Comparison of ENCODE assay signal across 8 cellular contexts in the genomic region with DNA sequence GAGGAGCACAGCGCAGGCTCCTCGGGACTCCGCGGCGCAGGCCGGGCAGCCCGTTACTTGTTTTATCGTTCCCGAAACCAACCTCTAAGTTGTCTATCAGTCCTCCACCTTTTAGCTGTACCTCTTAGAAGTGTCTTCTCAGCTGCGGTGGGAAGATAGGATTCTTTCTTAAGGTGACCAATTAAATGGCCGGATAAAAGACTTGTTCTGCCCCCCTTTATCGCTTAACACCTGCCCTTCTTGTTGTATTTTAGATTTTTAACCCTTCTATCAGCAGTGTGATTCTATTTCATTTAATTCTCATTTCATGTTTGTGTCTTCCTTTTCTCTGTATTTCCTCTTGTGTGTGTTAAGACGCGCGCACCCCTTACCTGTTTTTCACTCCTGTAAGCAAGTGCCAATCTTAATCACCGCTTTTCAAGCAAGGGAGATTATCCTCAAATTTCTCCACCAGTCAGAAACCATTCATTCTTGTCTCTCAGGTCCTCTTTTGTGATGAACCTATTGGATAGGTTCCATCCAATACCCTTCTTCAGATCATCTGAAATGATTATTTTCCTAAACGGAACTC. TPM values are rescaled to one million over a fixed set of nuclear protein-coding genes. Genes with fewer than 3 reads are reported as not detected.
DNase-seq lines count a peak whose midpoint lies in the region; ATAC-seq and TF ChIP-seq lines count a peak whose summit lies in the region.

No MANE protein-coding gene starts in this region.

- no peaks in the 10 kb centered on the region for H3K27me3 Mint-ChIP-seq in CD4-positive, alpha-beta T cell
- H3K27me3 Mint-ChIP-seq in activated CD8-positive, alpha-beta T cell treated with anti-CD3 and anti-CD28 coated beads, Interleukin-2, amount 10 ng/mL, durations not matched to agents 7 days and 5 days (ENCODE audit: low read depth) = no peaks in the 10 kb centered on the region

- no peaks in the 10 kb centered on the region for H3K27me3 ChIP-seq in CD4-positive, alpha-beta T cell (ENCODE audit: control insufficient read depth, insufficient read depth, low read length)
- H3K27me3 ChIP-seq in iPS-15b (ENCODE audit: control insufficient read depth, insufficient read depth, low read length) = peaks cover 33% of the 10 kb centered on the region
- no peaks in the 10 kb centered on the region for H3K27me3 ChIP-seq in stomach

- H3K9me3 ChIP-seq in CD4-positive, alpha-beta T cell (ENCODE audit: control insufficient read depth, low read length) = no peaks in the 10 kb centered on the region
- H3K9me3 ChIP-seq in iPS-15b (ENCODE audit: control insufficient read depth, insufficient read depth, low read length) (no peaks in the 10 kb centered on the region), stomach (no peaks in the 10 kb centered on the region)

- WGBS in stomach, 5 donors = 23 to 28% (median 25%) methylated on average over 17 of the region's 17 CpGs

- H3K27ac ChIP-seq in CD4-positive, alpha-beta T cell (ENCODE audit: low read depth, low read length) = peak overlapping the region; percentile 78
- peak overlapping the region; percentile 82 to 91 (median 88) for H3K27ac ChIP-seq in stomach

- H3K4me3 ChIP-seq in iPS-15b (ENCODE audit: low read depth, low read length) (peak overlapping the region; percentile 61), stomach (peak overlapping the region; percentile 60 to 78 (median 69))

- intact Hi-C loops in CD4-positive, alpha-beta T cell (cut with DNase I, micrococcal nuclease) = loop anchor here (1.0 to 5.0 kb wide), 2 partner anchors 55 to 58 kb away; partner anchors contain the start of gene SLC9B1 (in 1 of the 2)
- intact Hi-C loops in stomach (cut with DNase I; ENCODE audit: low total_unique reads) = no loop called here

- POLR2A ChIA-PET in CD4-positive, alpha-beta T cell (lab: Charles Lee) = interaction anchor here (0.8 to 2.6 kb wide), 13 partner anchors 12 to 731 kb away, joined by 3 to 24 read pairs (median 6); partner anchors contain the start of genes BDH2, CISD2, MANBA and SLC39A8
- POLR2A ChIA-PET in activated CD8-positive, alpha-beta T cell treated with anti-CD3 and anti-CD28 coated beads, Interleukin-2, amount 10 ng/mL, durations not matched to agents 7 days and 5 days (lab: Charles Lee) = no interaction called here

- TF ChIP-seq POLR2A in stomach (IDR thresholded peaks at IDR 0.05) = no peak

- ATAC-seq in CD4-positive, alpha-beta T cell (ENCODE audit: poor library complexity) = peak; percentile 52
- ATAC-seq in GM19035 (IDR thresholded peaks at IDR 0.05; ENCODE audit: unreplicated experiment) (peak; percentile 48), HG03469 (IDR thresholded peaks at IDR 0.05; ENCODE audit: unreplicated experiment) (peak; percentile 29)
- no peak for ATAC-seq in activated CD8-positive, alpha-beta T cell treated with anti-CD3 and anti-CD28 coated beads, Interleukin-2, amount 10 ng/mL, durations not matched to agents 7 days and 5 days

- peak in 1 of 10 experiments; percentile 38 for DNase-seq in CD4-positive, alpha-beta T cell
- DNase-seq in activated CD8-positive, alpha-beta T cell treated with anti-CD3 and anti-CD28 coated beads, Interleukin-2, amount 10 ng/mL, durations not matched to agents 7 days and 5 days = no peak
- DNase-seq in stomach = no peak
- no peak for DNase-seq in midbrain (lab: John Stamatoyannopoulos, UW)
- DNase-seq in 8988T = no peak

- peaks cover 28% of the 10 kb centered on the region for H3K36me3 Mint-ChIP-seq in CD4-positive, alpha-beta T cell (ENCODE audit: low read depth)
- H3K36me3 Mint-ChIP-seq in activated CD8-positive, alpha-beta T cell treated with anti-CD3 and anti-CD28 coated beads, Interleukin-2, amount 10 ng/mL, durations not matched to agents 7 days and 5 days (ENCODE audit: low read depth) = peaks cover 24% of the 10 kb centered on the region

- H3K9me3 Mint-ChIP-seq in CD4-positive, alpha-beta T cell = no peaks in the 10 kb centered on the region
- no peaks in the 10 kb centered on the region for H3K9me3 Mint-ChIP-seq in activated CD8-positive, alpha-beta T cell treated with anti-CD3 and anti-CD28 coated beads, Interleukin-2, amount 10 ng/mL, durations not matched to agents 7 days and 5 days (ENCODE audit: insufficient read depth)

- peak overlapping the region; percentile 94 for H3K27ac Mint-ChIP-seq in CD4-positive, alpha-beta T cell
- peak overlapping the region; percentile 95 for H3K27ac Mint-ChIP-seq in activated CD8-positive, alpha-beta T cell treated with anti-CD3 and anti-CD28 coated beads, Interleukin-2, amount 10 ng/mL, durations not matched to agents 7 days and 5 days

- H3K36me3 ChIP-seq in iPS-15b (ENCODE audit: control insufficient read depth, insufficient read depth, low read length) (no peaks in the 10 kb centered on the region), stomach (peaks cover 6 to 22% (median 18%) of the 10 kb centered on the region in 4 donors)

- peak overlapping the region; percentile 88 for H3K4me3 Mint-ChIP-seq in CD4-positive, alpha-beta T cell
- peak overlapping the region; percentile 98 for H3K4me3 Mint-ChIP-seq in activated CD8-positive, alpha-beta T cell treated with anti-CD3 and anti-CD28 coated beads, Interleukin-2, amount 10 ng/mL, durations not matched to agents 7 days and 5 days

- CTCF ChIA-PET in CD4-positive, alpha-beta T cell (lab: Charles Lee) = interaction anchor here (0.9 to 1.6 kb wide), 3 partner anchors 15 to 486 kb away, joined by 3 to 7 read pairs (median 4); partner anchors contain the start of gene UBE2D3
- CTCF ChIA-PET in activated CD8-positive, alpha-beta T cell treated with anti-CD3 and anti-CD28 coated beads, Interleukin-2, amount 10 ng/mL, durations not matched to agents 7 days and 5 days (lab: Charles Lee) = interaction anchor here (0.5 to 9.6 kb wide), 5 partner anchors 12 to 32 kb away, joined by 3 to 115 read pairs (median 25); partner anchors contain the start of gene BDH2

- H3K9ac ChIP-seq in iPS-15b (ENCODE audit: low read depth, low read length) = peak overlapping the region; percentile 73

- no peak for TF ChIP-seq CTCF in CD4-positive, alpha-beta T cell (IDR thresholded peaks at IDR 0.05)
- TF ChIP-seq CTCF in stomach (IDR thresholded peaks at IDR 0.05) = no peak

- TF ChIP-seq EP300 in stomach (IDR thresholded peaks at IDR 0.05) = no peak

- H3K4me1 ChIP-seq in iPS-15b (ENCODE audit: control insufficient read depth, insufficient read depth, low read length) (peaks cover 4% of the 10 kb centered on the region), stomach (peaks cover 20 to 41% (median 28%) of the 10 kb centered on the region in 4 donors)

- H3K4me1 Mint-ChIP-seq in CD4-positive, alpha-beta T cell (ENCODE audit: low read depth) = peaks cover 59% of the 10 kb centered on the region
- H3K4me1 Mint-ChIP-seq in activated CD8-positive, alpha-beta T cell treated with anti-CD3 and anti-CD28 coated beads, Interleukin-2, amount 10 ng/mL, durations not matched to agents 7 days and 5 days (ENCODE audit: low read depth) = peaks cover 48% of the 10 kb centered on the region

RNA-seq across cellular contexts. Expression of gene SLC9B2, which starts 0.3 kb away (rescaled TPM):
- total RNA-seq in CD4-positive, alpha-beta T cell = 10 to 100 TPM; 21.1 to 21.7 TPM
- total RNA-seq in activated CD8-positive, alpha-beta T cell treated with anti-CD3 and anti-CD28 coated beads, Interleukin-2, amount 10 ng/mL, durations not matched to agents 7 days and 5 days = 10 to 100 TPM; 19.1 to 21.9 TPM
- 10 to 100 TPM in 2 of 5 donors, 1 to 10 TPM in 3; 1.7 to 26.3 (median 8.0) TPM for total RNA-seq in stomach
- 10 to 100 TPM in 2 of 3 donors, 1 to 10 TPM in 1; 3.5 to 13.0 (median 12.1) TPM for polyA plus RNA-seq in stomach

RNA-seq across cellular contexts. Expression of gene BDH2, which starts 22.8 kb away (rescaled TPM):
- total RNA-seq in CD4-positive, alpha-beta T cell = 10 to 100 TPM in 1 of 2 experiments, 1 to 10 TPM in 1; 9.9 to 10.3 TPM
- total RNA-seq in activated CD8-positive, alpha-beta T cell treated with anti-CD3 and anti-CD28 coated beads, Interleukin-2, amount 10 ng/mL, durations not matched to agents 7 days and 5 days = 10 to 100 TPM; 19.5 to 22.7 TPM
- total RNA-seq in stomach = 10 to 100 TPM in 4 of 5 donors, 1 to 10 TPM in 1; 3.5 to 74.7 (median 41.4) TPM
- polyA plus RNA-seq in stomach = 10 to 100 TPM; 45.9 to 65.4 (median 60.2) TPM

RNA-seq across cellular contexts. Expression of gene SLC9B1, which starts 57.4 kb away (rescaled TPM):
- total RNA-seq in CD4-positive, alpha-beta T cell = 1 to 10 TPM; 3.6 to 3.7 TPM
- 1 to 10 TPM in 1 of 2 experiments, under 1 TPM in 1; 0.83 to 1.3 TPM for total RNA-seq in activated CD8-positive, alpha-beta T cell treated with anti-CD3 and anti-CD28 coated beads, Interleukin-2, amount 10 ng/mL, durations not matched to agents 7 days and 5 days
- total RNA-seq in stomach = 10 to 100 TPM in 1 of 5 donors, 1 to 10 TPM in 1, not detected in 3; 3.7 to 21.4 TPM
- under 1 TPM in 1 of 3 donors, not detected in 2; 0.15 TPM for polyA plus RNA-seq in stomach
